Comparison of ENCODE assay signal across 15 cellular contexts in the genomic region with DNA sequence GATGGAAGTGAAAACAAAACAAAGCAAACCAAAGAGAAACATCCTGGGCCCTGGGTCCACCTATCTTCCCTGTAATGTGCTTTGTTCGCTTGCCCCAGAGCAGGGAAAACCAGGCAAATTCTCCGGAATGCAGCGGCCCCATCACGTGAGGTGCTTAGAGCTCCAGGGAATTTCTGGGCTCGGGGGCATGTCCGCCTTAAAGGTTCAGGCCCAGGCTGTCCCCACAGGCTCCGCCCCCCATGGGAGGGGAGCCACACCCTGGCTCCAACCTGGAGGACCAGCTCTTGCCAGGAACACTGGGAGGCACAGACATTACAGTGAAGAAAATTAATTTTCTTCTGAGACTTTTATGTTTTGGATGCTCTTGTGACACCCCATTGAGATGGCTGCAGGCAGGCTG.
"Had no signal": no experiment of that assay in that cellular context is flagged by ENCODE, and none has a peak within 500 bp of the region (broad histone marks: within the 10 kb centered on the region; RNA-seq: fewer than 3 reads in every experiment).

No MANE protein-coding gene starts in this region.

- ATAC-seq: activated T-helper 17 cell treated with anti-CD3 and anti-CD28 coated beads, Interleukin-2, amount 50 U/mL, for 72 hours; pancreas; T-helper 17 cell had no signal

- H3K4me1 ChIP-seq: colonic mucosa, stomach had no signal

- H3K4me3 ChIP-seq: cardiac muscle cell, colonic mucosa, hepatocyte, left ventricle myocardium inferior, pancreas, skin epidermis, stomach, thoracic aorta had no signal

- H3K27me3 ChIP-seq: cardiac muscle cell, colonic mucosa, hepatocyte, pancreas, stomach had no signal

- DNase-seq: activated CD4-positive, alpha-beta T cell treated with anti-CD3 and anti-CD28 coated beads, Interleukin-2, amount 50 U/mL, for 1 hour; activated CD4-positive, CD25-positive, alpha-beta regulatory T cell; activated naive CD4-positive, alpha-beta T cell treated with anti-CD3 and anti-CD28 coated beads, Interleukin-2, amount 10 ng/mL, durations not matched to agents 7 days and 5 days; activated T-cell treated with anti-CD3 and anti-CD28 coated beads for 4 hours; colonic mucosa; effector CD4-positive, alpha-beta T cell; left ventricle myocardium inferior; pancreas; stomach; T-helper 17 cell had no signal

- H3K36me3 ChIP-seq: cardiac muscle cell, colonic mucosa, pancreas had no signal

- H3K9me3 ChIP-seq: colonic mucosa, left ventricle myocardium inferior, pancreas, stomach, thoracic aorta had no signal
